Comparison of ENCODE assay signal across 16 cellular contexts in the genomic region with DNA sequence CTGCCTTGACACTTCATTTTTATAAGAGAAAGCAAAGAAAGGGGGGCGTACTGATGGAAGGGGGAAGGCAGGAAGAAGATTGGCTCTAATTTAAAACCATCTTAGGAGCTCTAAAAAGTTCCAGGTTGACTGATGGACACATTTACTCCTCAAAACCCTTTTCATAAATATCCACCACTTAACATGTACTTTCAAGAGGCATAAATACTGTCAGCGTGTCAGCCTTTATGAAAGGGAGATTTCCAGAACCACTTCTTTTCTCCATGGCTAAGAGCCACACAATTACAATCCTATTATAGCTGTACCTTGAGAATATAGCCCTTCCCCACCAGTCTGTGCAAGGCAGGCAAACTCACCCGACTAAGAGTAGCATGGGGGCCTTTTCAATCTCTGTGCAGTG.
DNase-seq lines count a peak whose midpoint lies in the region; ATAC-seq lines count a peak whose summit lies in the region.
"Had no signal": no experiment of that assay in that cellular context is flagged by ENCODE, and none has a peak within 500 bp of the region (broad histone marks: within the 10 kb centered on the region; RNA-seq: fewer than 3 reads in every experiment).

No MANE protein-coding gene starts in this region.

- peak in 2 of 3 experiments; percentile 33 to 72 for DNase-seq in NCI-H1417 (lab: John Stamatoyannopoulos, UW)
- DNase-seq in NCI-H1417 treated with DMSO at 0.1 percent for 48 hours (lab: John Stamatoyannopoulos, UW), result no peak
- DNase-seq in DMS79 (lab: John Stamatoyannopoulos, UW), result peak; percentile 26
- peak; percentile 92 for DNase-seq in NCI-H187 treated with DMSO at 0.1 percent for 48 hours (lab: John Stamatoyannopoulos, UW)
- peak; percentile 70 for DNase-seq in NCI-H2227 (lab: John Stamatoyannopoulos, UW; ENCODE audit: unreplicated experiment)
- DNase-seq: Caco-2; CD4-positive, CD25-positive, alpha-beta regulatory T cell; CD8-positive, alpha-beta T cell; DMS153; GF-D8; H9 had no signal

- ATAC-seq in HG03280 (IDR thresholded peaks at IDR 0.05; ENCODE audit: unreplicated experiment), result no peak
- ATAC-seq in HG03460 (IDR thresholded peaks at IDR 0.05; ENCODE audit: unreplicated experiment), result no peak
- ATAC-seq in GM19395 (IDR thresholded peaks at IDR 0.05; ENCODE audit: unreplicated experiment), result no peak
- ATAC-seq: CD8-positive, alpha-beta T cell; GM23338; HCT116 had no signal
